8 cellular contexts compared by ENCODE assay signal in genomic region chr6:36914227-36914794, GRCh38. TPM values are rescaled to one million over a fixed set of nuclear protein-coding genes. Genes with fewer than 3 reads are reported as not detected.
DNase-seq lines count a peak whose midpoint lies in the region; ATAC-seq and TF ChIP-seq lines count a peak whose summit lies in the region.

No MANE protein-coding gene starts in this region.

- POLR2A ChIA-PET in activated CD8-positive, alpha-beta T cell treated with anti-CD3 and anti-CD28 coated beads, Interleukin-2, amount 10 ng/mL, durations not matched to agents 7 days and 5 days (lab: Charles Lee), result interaction anchor here (1.1 to 2.4 kb wide), 2 partner anchors 28 to 72 kb away, joined by 4 to 13 read pairs; partner anchors contain the start of genes C6orf89 and MTCH1
- POLR2A ChIA-PET in HEK293T (lab: Yijun Ruan, JAX), result no interaction called here

- CTCF ChIA-PET in activated CD8-positive, alpha-beta T cell treated with anti-CD3 and anti-CD28 coated beads, Interleukin-2, amount 10 ng/mL, durations not matched to agents 7 days and 5 days (lab: Charles Lee), result interaction anchor here (0.8 to 7.0 kb wide), 18 partner anchors 9 to 104 kb away, joined by 3 to 45 read pairs (median 4); partner anchors contain the start of genes C6orf89 and PPIL1
- CTCF ChIA-PET in HEK293T (lab: Yijun Ruan, JAX), result interaction anchor here (1.5 kb wide), 1 partner anchor 64 kb away, joined by 3 read pairs; no protein-coding TSS in a partner anchor

- H3K9me3 ChIP-seq in vagina, result no peaks in the 10 kb centered on the region

- peaks cover 55% of the 10 kb centered on the region for H3K4me1 Mint-ChIP-seq in activated CD8-positive, alpha-beta T cell treated with anti-CD3 and anti-CD28 coated beads, Interleukin-2, amount 10 ng/mL, durations not matched to agents 7 days and 5 days (ENCODE audit: low read depth)

- no peaks in the 10 kb centered on the region for H3K27me3 Mint-ChIP-seq in activated CD8-positive, alpha-beta T cell treated with anti-CD3 and anti-CD28 coated beads, Interleukin-2, amount 10 ng/mL, durations not matched to agents 7 days and 5 days (ENCODE audit: low read depth)

- no peak for TF ChIP-seq CTCF in vagina (IDR thresholded peaks at IDR 0.05)

- ATAC-seq in activated CD8-positive, alpha-beta T cell treated with anti-CD3 and anti-CD28 coated beads, Interleukin-2, amount 10 ng/mL, durations not matched to agents 7 days and 5 days, result no peak
- no peak for ATAC-seq in HG03442 (IDR thresholded peaks at IDR 0.05; ENCODE audit: unreplicated experiment)

- intact Hi-C loops in vagina (cut with DNase I), result no loop called here

- no peaks in the 10 kb centered on the region for H3K27me3 ChIP-seq in vagina

- H3K4me1 ChIP-seq in vagina, result peaks cover 60% of the 10 kb centered on the region

- DNase-seq in stimulated activated naive CD4-positive, alpha-beta T cell treated with Interleukin-2 at 50 U/mL for 16 hours (lab: John Stamatoyannopoulos, UW), result peak; percentile 7
- DNase-seq in stimulated activated naive CD4-positive, alpha-beta T cell (lab: John Stamatoyannopoulos, UW), result no peak
- DNase-seq in activated CD8-positive, alpha-beta T cell treated with anti-CD3 and anti-CD28 coated beads, Interleukin-2, amount 10 ng/mL, durations not matched to agents 7 days and 5 days, result no peak
- peak; percentile 32 for DNase-seq in hepatic stellate cell (ENCODE audit: low spot score)
- DNase-seq in vagina (ENCODE audit: extremely low spot score in 2 of 2), result no peak
- DNase-seq in NCI-H187 (lab: John Stamatoyannopoulos, UW), result no peak
- no peak for DNase-seq in HEK293T (ENCODE audit: extremely low spot score)

- H3K36me3 Mint-ChIP-seq in activated CD8-positive, alpha-beta T cell treated with anti-CD3 and anti-CD28 coated beads, Interleukin-2, amount 10 ng/mL, durations not matched to agents 7 days and 5 days (ENCODE audit: low read depth), result peaks cover 51% of the 10 kb centered on the region

- no peak overlapping the region for H3K4me3 ChIP-seq in vagina

- peaks cover 0 to 10% of the 10 kb centered on the region in 2 donors for H3K36me3 ChIP-seq in vagina

- no peak overlapping the region for H3K4me3 Mint-ChIP-seq in activated CD8-positive, alpha-beta T cell treated with anti-CD3 and anti-CD28 coated beads, Interleukin-2, amount 10 ng/mL, durations not matched to agents 7 days and 5 days

- no peaks in the 10 kb centered on the region for H3K9me3 Mint-ChIP-seq in activated CD8-positive, alpha-beta T cell treated with anti-CD3 and anti-CD28 coated beads, Interleukin-2, amount 10 ng/mL, durations not matched to agents 7 days and 5 days (ENCODE audit: insufficient read depth)

- peak overlapping the region; percentile 77 for H3K27ac ChIP-seq in vagina

- peak overlapping the region; percentile 58 for H3K27ac Mint-ChIP-seq in activated CD8-positive, alpha-beta T cell treated with anti-CD3 and anti-CD28 coated beads, Interleukin-2, amount 10 ng/mL, durations not matched to agents 7 days and 5 days

- no peak for TF ChIP-seq POLR2A in vagina (IDR thresholded peaks at IDR 0.05)

TF ChIP-seq in HEK293T, 16 proteins besides CTCF, POLR2A, EP300 and RAD21:
- no peak for TF ChIP-seq HDGF (IDR thresholded peaks at IDR 0.05; ENCODE audit: borderline replicate concordance)
- no peak for TF ChIP-seq BHLHE40 (IDR thresholded peaks at IDR 0.05; ENCODE audit: borderline replicate concordance)
- TF ChIP-seq LEF1 (IDR thresholded peaks at IDR 0.05; ENCODE audit: borderline replicate concordance), result no peak
- no peak for TF ChIP-seq TARDBP (IDR thresholded peaks at IDR 0.05)
- TF ChIP-seq SUZ12 (IDR thresholded peaks at IDR 0.05), result no peak
- no peak for TF ChIP-seq NFRKB (IDR thresholded peaks at IDR 0.05)
- no peak for TF ChIP-seq PKNOX1 (IDR thresholded peaks at IDR 0.05)
- no peak for TF ChIP-seq FOXK2 (IDR thresholded peaks at IDR 0.05)
- TF ChIP-seq ZNF384 (IDR thresholded peaks at IDR 0.05), result no peak
- no peak for TF ChIP-seq SP1 (IDR thresholded peaks at IDR 0.05)
- no peak for TF ChIP-seq FOXA1 (IDR thresholded peaks at IDR 0.05)
- TF ChIP-seq CTBP1 (IDR thresholded peaks at IDR 0.05; ENCODE audit: borderline replicate concordance), result no peak
- no peak for TF ChIP-seq FOXM1 (IDR thresholded peaks at IDR 0.05; ENCODE audit: borderline replicate concordance)
- no peak for TF ChIP-seq ELF4 (IDR thresholded peaks at IDR 0.05)
- no peak for TF ChIP-seq L3MBTL2 (conservative IDR thresholded peaks at IDR 0.05)
- no peak for TF ChIP-seq ARNT (IDR thresholded peaks at IDR 0.05)

RNA-seq across cellular contexts. Expression of gene C6orf89, which starts 28.6 kb away (rescaled TPM):
- total RNA-seq in activated CD8-positive, alpha-beta T cell treated with anti-CD3 and anti-CD28 coated beads, Interleukin-2, amount 10 ng/mL, durations not matched to agents 7 days and 5 days, result 10 to 100 TPM; 40.0 to 41.1 TPM
- 36.8 TPM for total RNA-seq in vagina

RNA-seq across cellular contexts. Expression of gene PPIL1, which starts 39.7 kb away (rescaled TPM):
- total RNA-seq in activated CD8-positive, alpha-beta T cell treated with anti-CD3 and anti-CD28 coated beads, Interleukin-2, amount 10 ng/mL, durations not matched to agents 7 days and 5 days, result 10 to 100 TPM; 32.6 to 33.5 TPM
- 18.9 TPM for total RNA-seq in vagina

RNA-seq across cellular contexts. Expression of gene PI16, which starts 40.2 kb away (rescaled TPM):
- total RNA-seq in activated CD8-positive, alpha-beta T cell treated with anti-CD3 and anti-CD28 coated beads, Interleukin-2, amount 10 ng/mL, durations not matched to agents 7 days and 5 days, result under 1 TPM in 1 of 2 experiments, not detected in 1; 0.63 TPM
- total RNA-seq in vagina, result 88.6 TPM

Comparison
In these comparisons a context has a peak if more than half of its experiments do, and no peak if none do; other contexts are left out.
1. DNase-seq: peak in stimulated activated naive CD4-positive, alpha-beta T cell treated with Interleukin-2 at 50 U/mL for 16 hours (single experiment) and hepatic stellate cell (single experiment); none in stimulated activated naive CD4-positive, alpha-beta T cell (0 of 6), activated CD8-positive, alpha-beta T cell treated with anti-CD3 and anti-CD28 coated beads, Interleukin-2, amount 10 ng/mL, durations not matched to agents 7 days and 5 days (single experiment), vagina (0 of 2), NCI-H187 (0 of 2) and HEK293T (single experiment).
2. RNA of gene PI16, which starts 40.2 kb away (total RNA-seq): 88.6 TPM in vagina (single experiment); 0.63 TPM in activated CD8-positive, alpha-beta T cell treated with anti-CD3 and anti-CD28 coated beads, Interleukin-2, amount 10 ng/mL, durations not matched to agents 7 days and 5 days; every median in the first group is over 10 times any median in the second.